ENCODE assay signal across 12 cellular contexts in genomic region chr2:39938035-39938835, GRCh38.
A peak's percentile ranks its signal among the peaks of the same experiment; 100 is the strongest.
DNase-seq lines count a peak whose midpoint lies in the region; FAIRE-seq and TF ChIP-seq lines count a peak whose summit lies in the region.
"Had no signal": no experiment of that assay in that cellular context is flagged by ENCODE, and none has a peak within 500 bp of the region (broad histone marks: within the 10 kb centered on the region; RNA-seq: fewer than 3 reads in every experiment).

No MANE protein-coding gene starts in this region.

- H2AK5ac ChIP-seq in neuronal stem cell (ENCODE audit: low read depth, low read length), result no peak overlapping the region

- CTCF ChIA-PET in CD8-positive, alpha-beta memory T cell (lab: Charles Lee), result interaction anchor here (1.3 kb wide), 1 partner anchor 24 kb away, joined by 3 read pairs; no protein-coding TSS in a partner anchor

- intact Hi-C loops in ovary (cut with DNase I), result loop anchor here in 1 of 4 donors (5.0 kb wide), 1 partner anchor 1274 kb away; no protein-coding TSS in a partner anchor

- H3K9me3 ChIP-seq in neuronal stem cell (replicated peaks in 1 of 2; ENCODE audit: control insufficient read depth in 2 of 2, insufficient read depth in 1 of 2, low read depth in 1 of 2, low read length in 2 of 2) (no peaks in the 10 kb centered on the region), ovary (no peaks in the 10 kb centered on the region)
- no peaks in the 10 kb centered on the region for H3K9me3 ChIP-seq in CD8-positive, alpha-beta memory T cell (ENCODE audit: low read length)

- H3K36me3 ChIP-seq in neuronal stem cell (replicated peaks in 1 of 2; ENCODE audit: control insufficient read depth in 2 of 2, insufficient read depth in 2 of 2, low read length in 2 of 2), result no peaks in the 10 kb centered on the region
- H3K36me3 ChIP-seq in ovary, result no peaks in the 10 kb centered on the region
- H3K36me3 ChIP-seq in CD8-positive, alpha-beta memory T cell (ENCODE audit: insufficient read depth, low read length), result no peaks in the 10 kb centered on the region

- no peak overlapping the region for H3K23ac ChIP-seq in neuronal stem cell (ENCODE audit: low read depth, low read length, poor library complexity)

- POLR2A ChIA-PET in CD8-positive, alpha-beta memory T cell (lab: Charles Lee), result no interaction called here

- no peaks in the 10 kb centered on the region for H3K79me1 ChIP-seq in neuronal stem cell (ENCODE audit: low read depth, low read length)

- no peak for TF ChIP-seq EP300 in ovary (IDR thresholded peaks at IDR 0.05)

- no peak overlapping the region for H3K4ac ChIP-seq in neuronal stem cell (ENCODE audit: low read length)

- no peak overlapping the region for H2BK5ac ChIP-seq in neuronal stem cell (ENCODE audit: low read length)

- no peak overlapping the region for H2BK15ac ChIP-seq in neuronal stem cell (ENCODE audit: low read length)

- H2AFZ ChIP-seq in neuronal stem cell (ENCODE audit: low read length), result peak overlapping the region; percentile 13

- H3K27ac ChIP-seq in neuronal stem cell (replicated peaks; ENCODE audit: low read length), result no peak overlapping the region
- H3K27ac ChIP-seq in ovary, result no peak overlapping the region
- no peak overlapping the region for H3K27ac ChIP-seq in CD8-positive, alpha-beta memory T cell (ENCODE audit: low read depth, low read length)

- H3K36me3 Mint-ChIP-seq in CD8-positive, alpha-beta memory T cell, result no peaks in the 10 kb centered on the region

- H3K4me3 Mint-ChIP-seq in CD8-positive, alpha-beta memory T cell, result no peak overlapping the region

- no peak overlapping the region for H3K4me2 ChIP-seq in neuronal stem cell (ENCODE audit: insufficient read depth, low read length, poor library complexity, severe bottlenecking)

- no peak overlapping the region for H4K91ac ChIP-seq in neuronal stem cell (ENCODE audit: low read depth, low read length, poor library complexity)

- H3K14ac ChIP-seq in neuronal stem cell (ENCODE audit: low read length), result no peak overlapping the region

- no peak overlapping the region for H2BK12ac ChIP-seq in neuronal stem cell (ENCODE audit: low read length)

- peaks cover 0 to 2% of the 10 kb centered on the region in 2 donors for H3K27me3 Mint-ChIP-seq in CD8-positive, alpha-beta memory T cell

- H3K18ac ChIP-seq in neuronal stem cell (ENCODE audit: low read length), result no peak overlapping the region

- H3K27me3 ChIP-seq in neuronal stem cell (ENCODE audit: control insufficient read depth in 3 of 3, insufficient read depth in 3 of 3, low read depth in 1 of 3, low read length in 3 of 3) (no peaks in the 10 kb centered on the region), ovary (no peaks in the 10 kb centered on the region)
- no peaks in the 10 kb centered on the region for H3K27me3 ChIP-seq in CD8-positive, alpha-beta memory T cell (ENCODE audit: insufficient read depth, low read length, poor library complexity, severe bottlenecking)

- H2BK120ac ChIP-seq in neuronal stem cell (ENCODE audit: low read depth, low read length), result no peak overlapping the region

- no CpG with 5 or more reads among the region's 4 CpGs for WGBS in neuronal stem cell (ENCODE audit: extremely low coverage in 2 of 2, insufficient read length in 2 of 2, insufficient replicate concordance in 1 of 2), 2 donors
- 62 to 72% (median 68%) methylated on average over 4 of the region's 4 CpGs for WGBS in ovary, 3 donors

- no peak overlapping the region for H3K27ac Mint-ChIP-seq in CD8-positive, alpha-beta memory T cell

- no peak for TF ChIP-seq POLR2A in ovary (IDR thresholded peaks at IDR 0.05)

- H4K8ac ChIP-seq in neuronal stem cell (ENCODE audit: low read depth, low read length), result no peak overlapping the region

- no peak for FAIRE-seq in D721Med (lab: Jason Lieb, UNC)

- in situ Hi-C loops in astrocyte of the spinal cord (cut with HindIII; ENCODE audit: low sequenced_read_pairs), result no loop called here

- no peaks in the 10 kb centered on the region for H3K4me1 ChIP-seq in neuronal stem cell (ENCODE audit: control insufficient read depth in 2 of 2, insufficient read depth in 1 of 2, low read depth in 1 of 2, low read length in 2 of 2)
- H3K4me1 ChIP-seq in ovary (ENCODE audit: insufficient read depth), result no peaks in the 10 kb centered on the region
- H3K4me1 ChIP-seq in CD8-positive, alpha-beta memory T cell (ENCODE audit: insufficient read depth, low read length), result no peaks in the 10 kb centered on the region

- DNase-seq in EL, result peak; percentile 86
- DNase-seq in M059J (ENCODE audit: low read depth), result peak; percentile 88
- peak; percentile 93 for DNase-seq in astrocyte of the spinal cord (ENCODE audit: low read depth, low spot score)
- DNase-seq in neuronal stem cell (ENCODE audit: low spot score), result no peak
- no peak for DNase-seq in ovary
- DNase-seq in activated CD8-positive, alpha-beta memory T cell treated with anti-CD3 and anti-CD28 coated beads for 24 hours, result no peak
- DNase-seq in D721Med (ENCODE audit: insufficient read length, low spot score), result no peak
- no peak for DNase-seq in CD8-positive, alpha-beta memory T cell
- DNase-seq: cortex of kidney; Kasumi-1; NCI-H446; stimulated activated CD4-positive, alpha-beta T cell treated with anti-CD3 and anti-CD28 coated beads, Interleukin-12 subunit alpha, Interleukin-12 subunit beta, amount 100 ng/mL, for 4 hours had no signal

- H3K4me1 Mint-ChIP-seq in CD8-positive, alpha-beta memory T cell, result no peaks in the 10 kb centered on the region

- H3K4me3 ChIP-seq in astrocyte of the spinal cord (ENCODE audit: low read depth, low read length) (no peak overlapping the region), neuronal stem cell (ENCODE audit: low read length in 2 of 2) (no peak overlapping the region), ovary (no peak overlapping the region)
- H3K4me3 ChIP-seq in CD8-positive, alpha-beta memory T cell (ENCODE audit: low read length), result no peak overlapping the region

- H3K9ac ChIP-seq in neuronal stem cell (ENCODE audit: low read depth, low read length, poor library complexity), result no peak overlapping the region

- peaks cover 0 to 1% (median 0%) of the 10 kb centered on the region in 5 donors for H3K9me3 Mint-ChIP-seq in CD8-positive, alpha-beta memory T cell

- no peak for TF ChIP-seq CTCF in astrocyte of the spinal cord (IDR thresholded peaks at IDR 0.05; ENCODE audit: low read depth, low read length)
- TF ChIP-seq CTCF in ovary (IDR thresholded peaks at IDR 0.05), result no peak
- no peak for TF ChIP-seq CTCF in D721Med (IDR thresholded peaks at IDR 0.05; ENCODE audit: insufficient read depth, missing control alignments)

Comparison
In these comparisons a context has a peak if more than half of its experiments do, and no peak if none do; other contexts are left out.
1. DNase-seq: peak in EL (single experiment), M059J (single experiment) and astrocyte of the spinal cord (single experiment); none in neuronal stem cell (single experiment), ovary (0 of 5), activated CD8-positive, alpha-beta memory T cell treated with anti-CD3 and anti-CD28 coated beads for 24 hours (single experiment), D721Med (single experiment) and CD8-positive, alpha-beta memory T cell (0 of 5).